1 cellular context compared by ENCODE assay signal in genomic region chr19:1912760-1913505, GRCh38.
TF ChIP-seq lines count a peak whose summit lies in the region.

No MANE protein-coding gene starts in this region.

TF ChIP-seq in GM12878, 131 proteins besides CTCF, POLR2A, EP300 and RAD21:
- no peak for TF ChIP-seq ZNF687 (IDR thresholded peaks at IDR 0.05)
